23 cellular contexts compared by ENCODE assay signal in the genomic region with DNA sequence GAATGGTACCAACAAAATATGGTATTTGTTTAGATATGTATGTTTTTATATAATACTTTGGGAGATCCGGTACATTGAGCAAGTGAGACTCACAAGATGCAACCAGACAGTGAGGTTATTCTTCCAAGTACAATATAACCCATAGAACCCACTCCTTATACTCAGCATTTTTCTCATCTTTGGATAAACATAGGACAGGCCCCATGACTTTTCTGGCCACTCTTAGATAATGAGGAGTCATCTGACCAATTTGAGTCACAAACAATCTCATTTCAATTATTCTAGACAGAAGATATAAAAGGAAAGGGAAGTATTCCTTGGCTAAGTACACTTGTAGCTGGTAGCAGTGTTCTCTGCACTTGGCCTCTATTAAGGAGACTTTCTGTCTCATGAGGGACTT.
DNase-seq lines count a peak whose midpoint lies in the region; ATAC-seq, FAIRE-seq and TF ChIP-seq lines count a peak whose summit lies in the region.
"Had no signal": no experiment of that assay in that cellular context is flagged by ENCODE, and none has a peak within 500 bp of the region (broad histone marks: within the 10 kb centered on the region; RNA-seq: fewer than 3 reads in every experiment).

No MANE protein-coding gene starts in this region.

- intact Hi-C loops in psoas muscle (cut with DNase I): loop anchor here in 1 of 2 donors (10.0 kb wide), 1 partner anchor 122 kb away; no protein-coding TSS in a partner anchor

- TF ChIP-seq CTCF in fibroblast of the aortic adventitia (IDR thresholded peaks at IDR 0.05; ENCODE audit: insufficient read depth, low read length) (no peak), psoas muscle (IDR thresholded peaks at IDR 0.05) (no peak)

- H3K4me1 ChIP-seq in psoas muscle: peaks cover 62% of the 10 kb centered on the region

- no peak for FAIRE-seq in RCC 7860 (lab: Jason Lieb, UNC)
- FAIRE-seq: H1, kidney, TTC549, urothelium cell line had no signal

- H3K27ac ChIP-seq in psoas muscle: peak overlapping the region; percentile 47
- H3K27ac ChIP-seq: HL-60 had no signal

- no peaks in the 10 kb centered on the region for H3K36me3 ChIP-seq in psoas muscle (ENCODE audit: insufficient read depth in 1 of 2, low read depth in 1 of 2)
- H3K36me3 ChIP-seq: right atrium auricular region had no signal

- DNase-seq in COLO829 (ENCODE audit: low spot score): peak; percentile 78
- DNase-seq in RPMI7951 (ENCODE audit: low read depth): peak; percentile 19
- peak; percentile 11 for DNase-seq in fibroblast of the aortic adventitia (ENCODE audit: low read depth)
- no peak for DNase-seq in psoas muscle
- DNase-seq in NCI-H748 treated with DMSO at 0.1 percent for 48 hours (lab: John Stamatoyannopoulos, UW): no peak
- no peak for DNase-seq in NCI-H345 treated with DMSO at 0.1 percent for 48 hours (lab: John Stamatoyannopoulos, UW; ENCODE audit: unreplicated experiment)
- no peak for DNase-seq in RCC 7860 (ENCODE audit: low spot score)
- DNase-seq: activated CD4-positive, alpha-beta T cell treated with anti-CD3 and anti-CD28 coated beads for 1 hour; activated CD8-positive, alpha-beta memory T cell treated with anti-CD3 and anti-CD28 coated beads for 24 hours; activated naive CD4-positive, alpha-beta T cell treated with anti-CD3 and anti-CD28 coated beads, Interleukin-2, amount 10 ng/mL, durations not matched to agents 7 days and 5 days; activated T-cell treated with anti-CD3 and anti-CD28 coated beads, Interleukin-2, amount 50 U/mL, for 48 hours; caudate nucleus; CD4-positive, CD25-positive, alpha-beta regulatory T cell; kidney; naive B cell; NCI-H1417 treated with DMSO at 0.1 percent for 48 hours; SHP77 had no signal

- no peaks in the 10 kb centered on the region for H3K9me3 ChIP-seq in psoas muscle
- H3K9me3 ChIP-seq: right atrium auricular region had no signal

- WGBS in psoas muscle, 3 donors: 90 to 94% (median 92%) methylated on average over 1 of the region's 1 CpG

- H3K4me3 ChIP-seq in fibroblast of the aortic adventitia (ENCODE audit: low read depth, low read length) (no peak overlapping the region), psoas muscle (no peak overlapping the region)
- H3K4me3 ChIP-seq: right atrium auricular region had no signal

- no peaks in the 10 kb centered on the region for H3K27me3 ChIP-seq in psoas muscle (ENCODE audit: insufficient read depth in 3 of 3, low read length in 2 of 3)
- H3K27me3 ChIP-seq: right atrium auricular region had no signal

- ATAC-seq in psoas muscle (no peak), GM19467 (IDR thresholded peaks at IDR 0.05; ENCODE audit: unreplicated experiment) (no peak)

Comparison
In these comparisons a context has a peak if more than half of its experiments do, and no peak if none do; other contexts are left out.
1. DNase-seq: peak in COLO829 (single experiment), RPMI7951 (single experiment) and fibroblast of the aortic adventitia (single experiment); none in psoas muscle (0 of 2), NCI-H748 treated with DMSO at 0.1 percent for 48 hours (single experiment), NCI-H345 treated with DMSO at 0.1 percent for 48 hours (single experiment) and RCC 7860 (single experiment).